8 cellular contexts compared by ENCODE assay signal in the genomic region with DNA sequence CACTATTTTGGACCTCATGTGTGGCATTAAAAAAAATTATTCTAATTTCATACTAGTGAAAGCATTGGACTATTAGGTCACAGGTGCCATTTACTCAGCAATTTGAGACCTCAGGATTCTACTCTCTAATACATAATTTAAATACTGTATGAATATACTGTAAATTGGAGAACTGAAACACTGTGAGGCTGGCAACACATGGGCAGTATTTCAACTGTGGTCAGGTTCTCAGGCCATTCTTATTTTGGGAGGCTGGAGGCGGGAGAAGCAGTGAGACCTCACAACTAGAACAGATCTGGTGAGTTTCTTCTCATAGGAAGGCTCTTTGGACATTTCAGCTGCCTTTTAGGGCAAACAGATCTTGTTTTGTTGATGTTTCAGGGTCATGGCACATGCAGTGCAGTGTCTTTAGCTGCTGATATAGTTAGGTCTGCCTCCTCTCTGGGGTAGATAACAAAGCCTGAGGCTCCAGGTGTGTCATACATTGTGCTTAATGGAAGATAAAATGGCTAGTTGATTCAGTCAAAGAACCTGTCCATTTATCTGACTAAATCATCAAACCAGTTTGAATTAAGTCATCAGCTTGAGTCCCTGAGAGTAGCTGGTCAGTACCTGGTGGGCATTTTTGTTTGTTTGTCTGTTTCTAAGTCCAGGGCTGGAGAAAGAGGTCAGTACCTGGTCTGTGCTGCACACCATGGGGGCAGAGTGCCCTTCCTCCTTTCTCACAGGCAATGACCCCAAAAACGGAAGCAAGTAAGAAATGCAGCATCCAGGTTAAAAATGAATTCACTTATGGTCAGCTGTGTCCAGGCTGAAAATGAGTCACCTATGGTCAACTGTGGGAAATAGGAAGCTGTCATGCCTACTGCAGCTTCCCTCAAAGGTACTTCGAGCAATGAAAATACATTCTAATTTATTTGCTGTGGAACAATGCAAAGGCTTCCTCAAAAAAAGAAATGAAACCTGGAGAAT.
DNase-seq lines count a peak whose midpoint lies in the region; ATAC-seq lines count a peak whose summit lies in the region.

No MANE protein-coding gene starts in this region.

- in situ Hi-C loops in HAP-1 (cut with MboI; ENCODE audit: low sequenced_read_pairs), result no loop called here

- ATAC-seq in GM18909 (IDR thresholded peaks at IDR 0.05; ENCODE audit: poor library complexity, unreplicated experiment) (peak; percentile 91), HG02840 (IDR thresholded peaks at IDR 0.05; ENCODE audit: low FRiP score, unreplicated experiment) (peak; percentile 64)

- DNase-seq in NOMO-1 treated with dmso at 0.1 percent for 144 hours (lab: John Stamatoyannopoulos, UW; ENCODE audit: unreplicated experiment) (peak; percentile 46), myocyte (ENCODE audit: low read depth) (peak; percentile 19), middle frontal gyrus (ENCODE audit: extremely low spot score, low spot score) (no peak), OCI-M2 (lab: John Stamatoyannopoulos, UW; ENCODE audit: unreplicated experiment) (no peak), HAP-1 (ENCODE audit: low spot score in 2 of 2) (no peak), 8988T (no peak)

- no peaks in the 10 kb centered on the region for H3K9me3 ChIP-seq in HAP-1

- no peaks in the 10 kb centered on the region for H3K27me3 ChIP-seq in HAP-1 (ENCODE audit: low read depth)

- 0 out of 2 replicates have a peak, but pooled peaks cover 2% of the 10 kb centered on the region for H3K4me1 ChIP-seq in HAP-1

- no peaks in the 10 kb centered on the region for H3K36me3 ChIP-seq in HAP-1 (replicated peaks)

- H3K4me3 ChIP-seq in HAP-1, result no peak overlapping the region

Comparison
In these comparisons a context has a peak if more than half of its experiments do, and no peak if none do; other contexts are left out.
1. DNase-seq: peak in NOMO-1 treated with dmso at 0.1 percent for 144 hours (single experiment) and myocyte (single experiment); none in middle frontal gyrus (single experiment), OCI-M2 (single experiment), HAP-1 (0 of 2) and 8988T (single experiment).